ENCODE assay signal across 1 cellular context in the genomic region with DNA sequence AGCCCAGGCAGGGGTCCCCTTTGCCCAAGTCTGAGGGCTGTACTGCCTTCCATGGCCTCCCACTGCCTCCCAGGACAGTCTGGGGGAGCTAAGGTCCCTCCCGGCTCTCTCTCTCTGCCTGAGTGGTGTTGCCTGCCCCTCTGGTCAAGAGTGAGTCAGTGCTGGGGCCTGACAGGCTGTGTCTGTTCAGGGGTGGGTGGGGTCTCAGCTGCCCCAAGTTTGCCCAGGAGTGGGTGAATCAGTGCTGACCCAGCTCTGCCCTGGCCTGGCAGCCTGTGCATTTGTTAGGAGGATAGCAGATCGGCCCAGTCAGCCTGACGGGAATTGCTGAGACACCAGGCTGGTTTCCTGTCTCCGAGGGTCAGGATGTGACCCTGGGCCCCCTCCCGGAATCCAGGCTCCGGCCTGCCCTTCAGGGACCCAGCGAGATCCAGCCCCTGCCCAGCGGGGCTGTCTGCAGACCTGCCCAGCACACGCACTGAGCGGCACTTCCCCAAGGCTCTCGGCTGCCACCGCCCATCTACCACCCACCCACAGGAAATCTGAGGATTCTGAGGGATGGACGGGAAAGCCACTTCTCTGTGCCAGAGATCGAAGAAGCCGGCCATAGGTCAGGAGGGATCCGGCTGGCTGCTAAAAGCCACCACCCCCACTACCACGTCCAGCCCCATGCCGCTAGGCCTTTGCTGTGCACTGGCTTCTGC.
TF ChIP-seq lines count a peak whose summit lies in the region.

No MANE protein-coding gene starts in this region.

TF ChIP-seq in WTC11, 78 proteins besides CTCF, POLR2A, EP300 and RAD21 (continued from another document):
- TF ChIP-seq, protein P1, sequence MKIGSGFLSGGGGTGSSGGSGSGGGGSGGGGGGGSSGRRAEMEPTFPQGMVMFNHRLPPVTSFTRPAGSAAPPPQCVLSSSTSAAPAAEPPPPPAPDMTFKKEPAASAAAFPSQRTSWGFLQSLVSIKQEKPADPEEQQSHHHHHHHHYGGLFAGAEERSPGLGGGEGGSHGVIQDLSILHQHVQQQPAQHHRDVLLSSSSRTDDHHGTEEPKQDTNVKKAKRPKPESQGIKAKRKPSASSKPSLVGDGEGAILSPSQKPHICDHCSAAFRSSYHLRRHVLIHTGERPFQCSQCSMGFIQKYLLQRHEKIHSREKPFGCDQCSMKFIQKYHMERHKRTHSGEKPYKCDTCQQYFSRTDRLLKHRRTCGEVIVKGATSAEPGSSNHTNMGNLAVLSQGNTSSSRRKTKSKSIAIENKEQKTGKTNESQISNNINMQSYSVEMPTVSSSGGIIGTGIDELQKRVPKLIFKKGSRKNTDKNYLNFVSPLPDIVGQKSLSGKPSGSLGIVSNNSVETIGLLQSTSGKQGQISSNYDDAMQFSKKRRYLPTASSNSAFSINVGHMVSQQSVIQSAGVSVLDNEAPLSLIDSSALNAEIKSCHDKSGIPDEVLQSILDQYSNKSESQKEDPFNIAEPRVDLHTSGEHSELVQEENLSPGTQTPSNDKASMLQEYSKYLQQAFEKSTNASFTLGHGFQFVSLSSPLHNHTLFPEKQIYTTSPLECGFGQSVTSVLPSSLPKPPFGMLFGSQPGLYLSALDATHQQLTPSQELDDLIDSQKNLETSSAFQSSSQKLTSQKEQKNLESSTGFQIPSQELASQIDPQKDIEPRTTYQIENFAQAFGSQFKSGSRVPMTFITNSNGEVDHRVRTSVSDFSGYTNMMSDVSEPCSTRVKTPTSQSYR (CRISPR knock-in tag; IDR thresholded peaks at IDR 0.05) = no peak
- TF ChIP-seq ZNF232 (CRISPR knock-in tag; IDR thresholded peaks at IDR 0.05) = no peak
- no peak for TF ChIP-seq FOXP1 (CRISPR knock-in tag; IDR thresholded peaks at IDR 0.05; ENCODE audit: borderline replicate concordance)
- TF ChIP-seq, protein P2, sequence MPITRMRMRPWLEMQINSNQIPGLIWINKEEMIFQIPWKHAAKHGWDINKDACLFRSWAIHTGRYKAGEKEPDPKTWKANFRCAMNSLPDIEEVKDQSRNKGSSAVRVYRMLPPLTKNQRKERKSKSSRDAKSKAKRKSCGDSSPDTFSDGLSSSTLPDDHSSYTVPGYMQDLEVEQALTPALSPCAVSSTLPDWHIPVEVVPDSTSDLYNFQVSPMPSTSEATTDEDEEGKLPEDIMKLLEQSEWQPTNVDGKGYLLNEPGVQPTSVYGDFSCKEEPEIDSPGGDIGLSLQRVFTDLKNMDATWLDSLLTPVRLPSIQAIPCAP (CRISPR knock-in tag; IDR thresholded peaks at IDR 0.05) = no peak
- TF ChIP-seq, protein P3, sequence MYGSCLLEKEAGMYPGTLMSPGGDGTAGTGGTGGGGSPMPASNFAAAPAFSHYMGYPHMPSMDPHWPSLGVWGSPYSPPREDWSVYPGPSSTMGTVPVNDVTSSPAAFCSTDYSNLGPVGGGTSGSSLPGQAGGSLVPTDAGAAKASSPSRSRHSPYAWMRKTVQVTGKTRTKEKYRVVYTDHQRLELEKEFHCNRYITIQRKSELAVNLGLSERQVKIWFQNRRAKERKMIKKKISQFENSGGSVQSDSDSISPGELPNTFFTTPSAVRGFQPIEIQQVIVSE (CRISPR knock-in tag; IDR thresholded peaks at IDR 0.05; ENCODE audit: borderline replicate concordance) = no peak
- TF ChIP-seq CREB1 (CRISPR knock-in tag; IDR thresholded peaks at IDR 0.05) = no peak
- TF ChIP-seq, protein P4, sequence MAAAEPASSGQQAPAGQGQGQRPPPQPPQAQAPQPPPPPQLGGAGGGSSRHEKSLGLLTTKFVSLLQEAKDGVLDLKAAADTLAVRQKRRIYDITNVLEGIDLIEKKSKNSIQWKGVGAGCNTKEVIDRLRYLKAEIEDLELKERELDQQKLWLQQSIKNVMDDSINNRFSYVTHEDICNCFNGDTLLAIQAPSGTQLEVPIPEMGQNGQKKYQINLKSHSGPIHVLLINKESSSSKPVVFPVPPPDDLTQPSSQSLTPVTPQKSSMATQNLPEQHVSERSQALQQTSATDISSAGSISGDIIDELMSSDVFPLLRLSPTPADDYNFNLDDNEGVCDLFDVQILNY (CRISPR knock-in tag; IDR thresholded peaks at IDR 0.05) = no peak
- no peak for TF ChIP-seq CREM (CRISPR knock-in tag; IDR thresholded peaks at IDR 0.05)
